1 cellular context compared by ENCODE assay signal in the genomic region with DNA sequence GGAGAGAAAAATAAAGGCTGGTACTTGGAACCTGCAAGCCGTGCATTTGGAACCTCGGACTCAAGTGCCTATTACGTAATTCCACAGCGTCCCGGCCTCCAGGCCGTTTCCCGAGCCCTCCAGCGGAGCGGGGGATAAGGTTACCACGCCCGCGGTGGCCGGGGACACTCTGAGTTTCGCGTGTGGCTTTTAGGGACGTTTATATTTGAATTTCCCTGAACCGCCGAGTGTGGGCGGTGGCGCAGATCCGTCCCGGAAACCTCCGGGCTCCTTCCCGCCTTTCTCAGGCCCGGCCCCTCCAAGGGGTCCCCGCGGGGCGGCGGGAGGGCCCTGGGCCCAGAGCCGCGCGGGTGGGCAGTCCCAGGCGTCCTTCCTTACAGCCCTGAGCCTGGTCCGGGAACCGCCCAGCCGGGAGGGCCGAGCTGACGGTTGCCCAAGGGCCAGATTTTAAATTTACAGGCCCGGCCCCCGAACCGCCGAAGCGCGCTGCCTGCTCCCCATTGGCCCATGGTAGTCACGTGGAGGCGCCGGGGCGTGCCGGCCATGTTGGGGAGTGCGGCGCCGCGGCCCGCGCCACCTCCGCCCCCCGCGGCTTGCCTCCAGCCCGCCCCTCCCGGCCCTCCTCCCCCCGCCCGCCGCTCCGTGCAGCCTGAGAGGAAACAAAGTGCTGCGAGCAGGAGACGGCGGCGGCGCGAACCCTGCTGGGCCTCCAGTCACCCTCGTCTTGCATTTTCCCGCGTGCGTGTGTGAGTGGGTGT.
TF ChIP-seq lines count a peak whose summit lies in the region.

A gene with protein sequence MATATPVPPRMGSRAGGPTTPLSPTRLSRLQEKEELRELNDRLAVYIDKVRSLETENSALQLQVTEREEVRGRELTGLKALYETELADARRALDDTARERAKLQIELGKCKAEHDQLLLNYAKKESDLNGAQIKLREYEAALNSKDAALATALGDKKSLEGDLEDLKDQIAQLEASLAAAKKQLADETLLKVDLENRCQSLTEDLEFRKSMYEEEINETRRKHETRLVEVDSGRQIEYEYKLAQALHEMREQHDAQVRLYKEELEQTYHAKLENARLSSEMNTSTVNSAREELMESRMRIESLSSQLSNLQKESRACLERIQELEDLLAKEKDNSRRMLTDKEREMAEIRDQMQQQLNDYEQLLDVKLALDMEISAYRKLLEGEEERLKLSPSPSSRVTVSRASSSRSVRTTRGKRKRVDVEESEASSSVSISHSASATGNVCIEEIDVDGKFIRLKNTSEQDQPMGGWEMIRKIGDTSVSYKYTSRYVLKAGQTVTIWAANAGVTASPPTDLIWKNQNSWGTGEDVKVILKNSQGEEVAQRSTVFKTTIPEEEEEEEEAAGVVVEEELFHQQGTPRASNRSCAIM (plus strand): TSS at position 638 of the 758 bp plus-strand sequence. CDS start 373 bp downstream, outside the sequence.

TF ChIP-seq in HepG2, 621 proteins besides CTCF, POLR2A, EP300 and RAD21 (continued from another document and continues in another):
- TF ChIP-seq MATR3 (CRISPR knock-in tag; IDR thresholded peaks at IDR 0.05) (no peak), ZSCAN20 (CRISPR knock-in tag; IDR thresholded peaks at IDR 0.05; ENCODE audit: borderline replicate concordance) (peak; percentile 50; the same call in 1 of the 2 replicates), REXO4 (CRISPR knock-in tag; IDR thresholded peaks at IDR 0.05; ENCODE audit: borderline replicate concordance) (no peak), KDM6A (CRISPR knock-in tag; IDR thresholded peaks at IDR 0.05; ENCODE audit: low read depth) (no peak), TBX2 (CRISPR knock-in tag; IDR thresholded peaks at IDR 0.05; ENCODE audit: borderline replicate concordance) (peak; percentile 54), SP1 (IDR thresholded peaks at IDR 0.05) (no peak), SP1 (CRISPR knock-in tag; IDR thresholded peaks at IDR 0.05) (peak; percentile 52; the same call in 1 of the 2 replicates), EZH2 (conservative IDR thresholded peaks at IDR 0.05; ENCODE audit: low read depth, low read length) (no peak), NCOA5 (CRISPR knock-in tag; IDR thresholded peaks at IDR 0.05) (0 out of 2 replicates have a peak, but pooled peaks have one; percentile 86), ZNF768 (CRISPR knock-in tag; IDR thresholded peaks at IDR 0.05) (no peak; the same call in 1 of the 2 replicates), ZKSCAN1 (IDR thresholded peaks at IDR 0.05; ENCODE audit: low read length) (no peak), SOX5 (CRISPR knock-in tag; IDR thresholded peaks at IDR 0.05; ENCODE audit: borderline replicate concordance) (no peak; the same call in 1 of the 2 replicates), ZNF17 (CRISPR knock-in tag; IDR thresholded peaks at IDR 0.05) (no peak), ZNF383 (CRISPR knock-in tag; IDR thresholded peaks at IDR 0.05; ENCODE audit: borderline replicate concordance) (no peak), MLLT10 (CRISPR knock-in tag; IDR thresholded peaks at IDR 0.05) (no peak), RFXANK (CRISPR knock-in tag; IDR thresholded peaks at IDR 0.05) (no peak), ZNF737 (CRISPR knock-in tag; IDR thresholded peaks at IDR 0.05; ENCODE audit: borderline replicate concordance) (no peak), NCOA1 (CRISPR knock-in tag; IDR thresholded peaks at IDR 0.05) (no peak), KLF16 (CRISPR knock-in tag; IDR thresholded peaks at IDR 0.05) (peak in 1 of 2 experiments; percentile 84; a peak in 2 of 4 replicates), NKX3-1 (CRISPR knock-in tag; IDR thresholded peaks at IDR 0.05) (0 out of 2 replicates have a peak, but pooled peaks have one; percentile 61), KLF15 (CRISPR knock-in tag; IDR thresholded peaks at IDR 0.05; ENCODE audit: borderline replicate concordance) (peak; percentile 65; the same call in 1 of the 2 replicates), MTA3 (CRISPR knock-in tag; IDR thresholded peaks at IDR 0.05) (no peak), TCF12 (IDR thresholded peaks at IDR 0.05) (no peak), TCF12 (CRISPR knock-in tag; IDR thresholded peaks at IDR 0.05) (0 out of 2 replicates have a peak, but pooled peaks have one; percentile 60), ELF3 (CRISPR knock-in tag; IDR thresholded peaks at IDR 0.05) (peak; percentile 58; the same call in 1 of the 2 replicates), ZBTB21 (CRISPR knock-in tag; IDR thresholded peaks at IDR 0.05) (no peak), CHD2 (IDR thresholded peaks at IDR 0.05; ENCODE audit: low read depth, low read length) (no peak), MIER2 (CRISPR knock-in tag; IDR thresholded peaks at IDR 0.05) (no peak; the same call in 1 of the 2 replicates), HOXA3 (CRISPR knock-in tag; IDR thresholded peaks at IDR 0.05) (peak; percentile 68), ZNF282 (IDR thresholded peaks at IDR 0.05; ENCODE audit: partially characterized antibody) (no peak), KDM4B (CRISPR knock-in tag; IDR thresholded peaks at IDR 0.05) (no peak), PHF5A (CRISPR knock-in tag; IDR thresholded peaks at IDR 0.05; ENCODE audit: low read depth, unreplicated experiment) (no peak), PTBP1 (IDR thresholded peaks at IDR 0.05; ENCODE audit: low read depth, low read length, poor library complexity, severe bottlenecking) (no peak)
- TF ChIP-seq, protein P1, sequence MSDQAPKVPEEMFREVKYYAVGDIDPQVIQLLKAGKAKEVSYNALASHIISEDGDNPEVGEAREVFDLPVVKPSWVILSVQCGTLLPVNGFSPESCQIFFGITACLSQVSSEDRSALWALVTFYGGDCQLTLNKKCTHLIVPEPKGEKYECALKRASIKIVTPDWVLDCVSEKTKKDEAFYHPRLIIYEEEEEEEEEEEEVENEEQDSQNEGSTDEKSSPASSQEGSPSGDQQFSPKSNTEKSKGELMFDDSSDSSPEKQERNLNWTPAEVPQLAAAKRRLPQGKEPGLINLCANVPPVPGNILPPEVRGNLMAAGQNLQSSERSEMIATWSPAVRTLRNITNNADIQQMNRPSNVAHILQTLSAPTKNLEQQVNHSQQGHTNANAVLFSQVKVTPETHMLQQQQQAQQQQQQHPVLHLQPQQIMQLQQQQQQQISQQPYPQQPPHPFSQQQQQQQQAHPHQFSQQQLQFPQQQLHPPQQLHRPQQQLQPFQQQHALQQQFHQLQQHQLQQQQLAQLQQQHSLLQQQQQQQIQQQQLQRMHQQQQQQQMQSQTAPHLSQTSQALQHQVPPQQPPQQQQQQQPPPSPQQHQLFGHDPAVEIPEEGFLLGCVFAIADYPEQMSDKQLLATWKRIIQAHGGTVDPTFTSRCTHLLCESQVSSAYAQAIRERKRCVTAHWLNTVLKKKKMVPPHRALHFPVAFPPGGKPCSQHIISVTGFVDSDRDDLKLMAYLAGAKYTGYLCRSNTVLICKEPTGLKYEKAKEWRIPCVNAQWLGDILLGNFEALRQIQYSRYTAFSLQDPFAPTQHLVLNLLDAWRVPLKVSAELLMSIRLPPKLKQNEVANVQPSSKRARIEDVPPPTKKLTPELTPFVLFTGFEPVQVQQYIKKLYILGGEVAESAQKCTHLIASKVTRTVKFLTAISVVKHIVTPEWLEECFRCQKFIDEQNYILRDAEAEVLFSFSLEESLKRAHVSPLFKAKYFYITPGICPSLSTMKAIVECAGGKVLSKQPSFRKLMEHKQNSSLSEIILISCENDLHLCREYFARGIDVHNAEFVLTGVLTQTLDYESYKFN (CRISPR knock-in tag; conservative IDR thresholded peaks at IDR 0.05), result 0 out of 2 replicates have a peak, but pooled peaks have one; percentile 38
- TF ChIP-seq, protein P2, sequence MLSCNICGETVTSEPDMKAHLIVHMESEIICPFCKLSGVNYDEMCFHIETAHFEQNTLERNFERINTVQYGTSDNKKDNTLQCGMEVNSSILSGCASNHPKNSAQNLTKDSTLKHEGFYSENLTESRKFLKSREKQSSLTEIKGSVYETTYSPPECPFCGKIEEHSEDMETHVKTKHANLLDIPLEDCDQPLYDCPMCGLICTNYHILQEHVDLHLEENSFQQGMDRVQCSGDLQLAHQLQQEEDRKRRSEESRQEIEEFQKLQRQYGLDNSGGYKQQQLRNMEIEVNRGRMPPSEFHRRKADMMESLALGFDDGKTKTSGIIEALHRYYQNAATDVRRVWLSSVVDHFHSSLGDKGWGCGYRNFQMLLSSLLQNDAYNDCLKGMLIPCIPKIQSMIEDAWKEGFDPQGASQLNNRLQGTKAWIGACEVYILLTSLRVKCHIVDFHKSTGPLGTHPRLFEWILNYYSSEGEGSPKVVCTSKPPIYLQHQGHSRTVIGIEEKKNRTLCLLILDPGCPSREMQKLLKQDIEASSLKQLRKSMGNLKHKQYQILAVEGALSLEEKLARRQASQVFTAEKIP (CRISPR knock-in tag; IDR thresholded peaks at IDR 0.05; ENCODE audit: borderline replicate concordance), result no peak
- TF ChIP-seq, protein P3, sequence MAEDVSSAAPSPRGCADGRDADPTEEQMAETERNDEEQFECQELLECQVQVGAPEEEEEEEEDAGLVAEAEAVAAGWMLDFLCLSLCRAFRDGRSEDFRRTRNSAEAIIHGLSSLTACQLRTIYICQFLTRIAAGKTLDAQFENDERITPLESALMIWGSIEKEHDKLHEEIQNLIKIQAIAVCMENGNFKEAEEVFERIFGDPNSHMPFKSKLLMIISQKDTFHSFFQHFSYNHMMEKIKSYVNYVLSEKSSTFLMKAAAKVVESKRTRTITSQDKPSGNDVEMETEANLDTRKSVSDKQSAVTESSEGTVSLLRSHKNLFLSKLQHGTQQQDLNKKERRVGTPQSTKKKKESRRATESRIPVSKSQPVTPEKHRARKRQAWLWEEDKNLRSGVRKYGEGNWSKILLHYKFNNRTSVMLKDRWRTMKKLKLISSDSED (CRISPR knock-in tag; IDR thresholded peaks at IDR 0.05), result no peak
- TF ChIP-seq, protein P4, sequence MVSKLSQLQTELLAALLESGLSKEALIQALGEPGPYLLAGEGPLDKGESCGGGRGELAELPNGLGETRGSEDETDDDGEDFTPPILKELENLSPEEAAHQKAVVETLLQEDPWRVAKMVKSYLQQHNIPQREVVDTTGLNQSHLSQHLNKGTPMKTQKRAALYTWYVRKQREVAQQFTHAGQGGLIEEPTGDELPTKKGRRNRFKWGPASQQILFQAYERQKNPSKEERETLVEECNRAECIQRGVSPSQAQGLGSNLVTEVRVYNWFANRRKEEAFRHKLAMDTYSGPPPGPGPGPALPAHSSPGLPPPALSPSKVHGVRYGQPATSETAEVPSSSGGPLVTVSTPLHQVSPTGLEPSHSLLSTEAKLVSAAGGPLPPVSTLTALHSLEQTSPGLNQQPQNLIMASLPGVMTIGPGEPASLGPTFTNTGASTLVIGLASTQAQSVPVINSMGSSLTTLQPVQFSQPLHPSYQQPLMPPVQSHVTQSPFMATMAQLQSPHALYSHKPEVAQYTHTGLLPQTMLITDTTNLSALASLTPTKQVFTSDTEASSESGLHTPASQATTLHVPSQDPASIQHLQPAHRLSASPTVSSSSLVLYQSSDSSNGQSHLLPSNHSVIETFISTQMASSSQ (IDR thresholded peaks at IDR 0.05; ENCODE audit: low read depth), result no peak
- TF ChIP-seq, protein P4 (CRISPR knock-in tag; IDR thresholded peaks at IDR 0.05; ENCODE audit: borderline replicate concordance), result peak; percentile 43; the same call in 1 of the 2 replicates
- TF ChIP-seq, protein P5, sequence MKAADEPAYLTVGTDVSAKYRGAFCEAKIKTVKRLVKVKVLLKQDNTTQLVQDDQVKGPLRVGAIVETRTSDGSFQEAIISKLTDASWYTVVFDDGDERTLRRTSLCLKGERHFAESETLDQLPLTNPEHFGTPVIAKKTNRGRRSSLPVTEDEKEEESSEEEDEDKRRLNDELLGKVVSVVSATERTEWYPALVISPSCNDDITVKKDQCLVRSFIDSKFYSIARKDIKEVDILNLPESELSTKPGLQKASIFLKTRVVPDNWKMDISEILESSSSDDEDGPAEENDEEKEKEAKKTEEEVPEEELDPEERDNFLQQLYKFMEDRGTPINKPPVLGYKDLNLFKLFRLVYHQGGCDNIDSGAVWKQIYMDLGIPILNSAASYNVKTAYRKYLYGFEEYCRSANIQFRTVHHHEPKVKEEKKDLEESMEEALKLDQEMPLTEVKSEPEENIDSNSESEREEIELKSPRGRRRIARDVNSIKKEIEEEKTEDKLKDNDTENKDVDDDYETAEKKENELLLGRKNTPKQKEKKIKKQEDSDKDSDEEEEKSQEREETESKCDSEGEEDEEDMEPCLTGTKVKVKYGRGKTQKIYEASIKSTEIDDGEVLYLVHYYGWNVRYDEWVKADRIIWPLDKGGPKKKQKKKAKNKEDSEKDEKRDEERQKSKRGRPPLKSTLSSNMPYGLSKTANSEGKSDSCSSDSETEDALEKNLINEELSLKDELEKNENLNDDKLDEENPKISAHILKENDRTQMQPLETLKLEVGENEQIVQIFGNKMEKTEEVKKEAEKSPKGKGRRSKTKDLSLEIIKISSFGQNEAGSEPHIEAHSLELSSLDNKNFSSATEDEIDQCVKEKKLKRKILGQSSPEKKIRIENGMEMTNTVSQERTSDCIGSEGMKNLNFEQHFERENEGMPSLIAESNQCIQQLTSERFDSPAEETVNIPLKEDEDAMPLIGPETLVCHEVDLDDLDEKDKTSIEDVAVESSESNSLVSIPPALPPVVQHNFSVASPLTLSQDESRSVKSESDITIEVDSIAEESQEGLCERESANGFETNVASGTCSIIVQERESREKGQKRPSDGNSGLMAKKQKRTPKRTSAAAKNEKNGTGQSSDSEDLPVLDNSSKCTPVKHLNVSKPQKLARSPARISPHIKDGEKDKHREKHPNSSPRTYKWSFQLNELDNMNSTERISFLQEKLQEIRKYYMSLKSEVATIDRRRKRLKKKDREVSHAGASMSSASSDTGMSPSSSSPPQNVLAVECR (CRISPR knock-in tag; IDR thresholded peaks at IDR 0.05; ENCODE audit: borderline replicate concordance), result peak; percentile 59
- TF ChIP-seq, protein P6, sequence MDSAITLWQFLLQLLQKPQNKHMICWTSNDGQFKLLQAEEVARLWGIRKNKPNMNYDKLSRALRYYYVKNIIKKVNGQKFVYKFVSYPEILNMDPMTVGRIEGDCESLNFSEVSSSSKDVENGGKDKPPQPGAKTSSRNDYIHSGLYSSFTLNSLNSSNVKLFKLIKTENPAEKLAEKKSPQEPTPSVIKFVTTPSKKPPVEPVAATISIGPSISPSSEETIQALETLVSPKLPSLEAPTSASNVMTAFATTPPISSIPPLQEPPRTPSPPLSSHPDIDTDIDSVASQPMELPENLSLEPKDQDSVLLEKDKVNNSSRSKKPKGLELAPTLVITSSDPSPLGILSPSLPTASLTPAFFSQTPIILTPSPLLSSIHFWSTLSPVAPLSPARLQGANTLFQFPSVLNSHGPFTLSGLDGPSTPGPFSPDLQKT (CRISPR knock-in tag; IDR thresholded peaks at IDR 0.05; ENCODE audit: borderline replicate concordance), result no peak
